10 cellular contexts compared by ENCODE assay signal in the genomic region with DNA sequence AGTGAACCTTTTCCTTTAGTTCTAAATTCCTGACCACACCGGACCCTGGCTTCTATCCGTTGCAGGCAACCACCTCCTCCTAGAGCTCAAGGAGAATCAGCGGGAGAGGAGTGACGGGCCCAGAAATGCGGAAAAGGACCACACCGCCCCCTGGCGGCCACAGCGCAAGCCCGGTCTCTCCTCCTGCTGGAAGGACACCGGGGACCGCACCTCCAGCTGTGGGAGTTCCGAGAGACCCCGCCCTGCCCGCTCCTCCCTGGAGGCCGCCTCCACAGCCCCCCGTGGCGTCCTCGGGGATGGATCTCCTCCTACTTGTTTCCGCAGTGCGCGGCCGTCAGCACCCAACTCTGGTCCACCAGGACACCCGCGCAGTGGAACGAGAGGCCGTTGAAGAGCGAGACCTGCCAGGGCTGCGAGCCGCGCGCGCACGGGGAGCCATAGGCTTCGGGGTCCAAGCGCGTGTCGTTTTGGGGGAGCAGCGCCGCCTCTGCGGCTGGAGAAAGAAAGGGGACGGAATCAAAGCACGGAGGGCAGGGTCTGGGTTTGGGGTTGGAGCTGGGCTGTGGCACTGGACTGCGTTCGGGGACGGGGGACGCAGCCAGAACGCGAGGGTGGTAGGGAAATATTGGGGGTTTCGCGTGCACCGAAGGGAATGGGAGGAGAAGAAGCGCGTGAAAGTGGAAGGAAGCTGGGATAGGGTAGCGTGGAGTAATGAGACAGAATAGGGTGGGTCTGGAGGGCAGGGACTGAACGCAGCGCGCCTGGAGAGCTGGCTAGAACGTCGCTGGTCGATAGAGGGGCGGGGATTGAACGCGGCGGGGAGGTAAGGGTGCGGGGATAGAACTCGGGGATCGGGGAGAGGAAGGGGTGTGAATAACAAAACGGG. TPM values are rescaled to one million over a fixed set of nuclear protein-coding genes. Genes with fewer than 3 reads are reported as not detected.
DNase-seq lines count a peak whose midpoint lies in the region; ATAC-seq and TF ChIP-seq lines count a peak whose summit lies in the region.
"Had no signal": no experiment of that assay in that cellular context is flagged by ENCODE, and none has a peak within 500 bp of the region (broad histone marks: within the 10 kb centered on the region; RNA-seq: fewer than 3 reads in every experiment).

No MANE protein-coding gene starts in this region.

- H3K4me1 ChIP-seq in naive thymus-derived CD4-positive, alpha-beta T cell (ENCODE audit: control insufficient read depth in 2 of 2, insufficient read depth in 2 of 2, low read length in 2 of 2): no peaks in the 10 kb centered on the region
- peaks cover 27 to 48% (median 45%) of the 10 kb centered on the region in 4 donors for H3K4me1 ChIP-seq in stomach

- peaks cover 0 to 7% (median 0%) of the 10 kb centered on the region in 5 donors for H3K36me3 Mint-ChIP-seq in naive thymus-derived CD4-positive, alpha-beta T cell

- no peak overlapping the region for H3K4me3 ChIP-seq in naive thymus-derived CD4-positive, alpha-beta T cell (ENCODE audit: low read length)
- peak overlapping the region; percentile 11 to 49 (median 32) for H3K4me3 ChIP-seq in stomach
- H3K4me3 ChIP-seq: BLaER1 had no signal

- peak; percentile 35 for ATAC-seq in esophagus mucosa
- ATAC-seq in naive thymus-derived CD4-positive, alpha-beta T cell: peak; percentile 40
- ATAC-seq in HG02938 (IDR thresholded peaks at IDR 0.05; ENCODE audit: unreplicated experiment): no peak

- TF ChIP-seq CTCF in stomach (IDR thresholded peaks at IDR 0.05): peak in 5 of 7 experiments; percentile 31 to 81 (median 66)

- peaks cover 0 to 8% of the 10 kb centered on the region in 2 donors for H3K27me3 ChIP-seq in naive thymus-derived CD4-positive, alpha-beta T cell (ENCODE audit: control insufficient read depth in 2 of 2, insufficient read depth in 2 of 2, low read length in 2 of 2)
- peaks cover 8 to 86% (median 43%) of the 10 kb centered on the region in 3 donors for H3K27me3 ChIP-seq in stomach

- H3K27ac Mint-ChIP-seq in naive thymus-derived CD4-positive, alpha-beta T cell: peak overlapping the region in 1 of 9 donors; percentile 38

- peak in 2 of 3 experiments; percentile 32 to 74 for DNase-seq in NCI-H1417 (lab: John Stamatoyannopoulos, UW)
- DNase-seq in NCI-H1417 treated with DMSO at 0.1 percent for 48 hours (lab: John Stamatoyannopoulos, UW): no peak
- DNase-seq in NCI-H146 treated with DMSO at 0.1 percent for 48 hours (lab: John Stamatoyannopoulos, UW; ENCODE audit: unreplicated experiment): peak; percentile 26
- DNase-seq in activated CD4-positive, alpha-beta T cell treated with anti-CD3 and anti-CD28 coated beads, Interleukin-2, amount 50 U/mL, for 1 hour: peak; percentile 37
- DNase-seq in naive thymus-derived CD4-positive, alpha-beta T cell: peak in 2 of 9 donors; percentile 26 to 38
- peak; percentile 77 for DNase-seq in stomach

- peaks cover 60 to 71% (median 65%) of the 10 kb centered on the region in 5 donors for H3K27me3 Mint-ChIP-seq in naive thymus-derived CD4-positive, alpha-beta T cell

- H3K36me3 ChIP-seq in naive thymus-derived CD4-positive, alpha-beta T cell (ENCODE audit: control insufficient read depth in 2 of 3, insufficient read depth in 3 of 3, low read length in 3 of 3): no peaks in the 10 kb centered on the region
- H3K36me3 ChIP-seq in stomach: no peaks in the 10 kb centered on the region
- H3K36me3 ChIP-seq: BLaER1 had no signal

- no peak for TF ChIP-seq POLR2A in stomach (IDR thresholded peaks at IDR 0.05)

- no peak for TF ChIP-seq EP300 in stomach (IDR thresholded peaks at IDR 0.05)

- peaks cover 17 to 25% (median 23%) of the 10 kb centered on the region in 7 donors for H3K4me1 Mint-ChIP-seq in naive thymus-derived CD4-positive, alpha-beta T cell

- H3K4me3 Mint-ChIP-seq in naive thymus-derived CD4-positive, alpha-beta T cell: peak overlapping the region in 6 of 10 donors; percentile 53 to 83 (median 70)

- H3K9me3 ChIP-seq in naive thymus-derived CD4-positive, alpha-beta T cell (ENCODE audit: control insufficient read depth in 2 of 3, low read length in 3 of 3): no peaks in the 10 kb centered on the region
- no peaks in the 10 kb centered on the region for H3K9me3 ChIP-seq in stomach
- H3K9me3 ChIP-seq: BLaER1 had no signal

- CTCF ChIA-PET in naive thymus-derived CD4-positive, alpha-beta T cell (lab: Charles Lee): interaction anchor here (1.0 to 1.1 kb wide), 2 partner anchors 35 to 78 kb away, joined by 3 to 4 read pairs; no protein-coding TSS in a partner anchor

- intact Hi-C loops in naive thymus-derived CD4-positive, alpha-beta T cell (cut with micrococcal nuclease): no loop called here
- intact Hi-C loops in stomach (cut with DNase I; ENCODE audit: low total_unique reads): no loop called here

- WGBS in stomach, 5 donors: 1 to 4% (median 2%) methylated on average over 51 to 68 of the region's 68 CpGs

- peaks cover 0 to 3% (median 0%) of the 10 kb centered on the region in 11 donors for H3K9me3 Mint-ChIP-seq in naive thymus-derived CD4-positive, alpha-beta T cell

- POLR2A ChIA-PET in naive thymus-derived CD4-positive, alpha-beta T cell (lab: Charles Lee): no interaction called here

- H3K27ac ChIP-seq in naive thymus-derived CD4-positive, alpha-beta T cell (ENCODE audit: low read depth, low read length): no peak overlapping the region
- no peak overlapping the region for H3K27ac ChIP-seq in stomach
- H3K27ac ChIP-seq: BLaER1 had no signal

RNA-seq across cellular contexts. Expression of a gene that starts 2.5 kb away (rescaled TPM):
- total RNA-seq in esophagus mucosa (225 TPM), stomach (1 to 10 TPM in 1 of 5 donors, not detected in 4; 1.3 TPM)
- total RNA-seq in naive thymus-derived CD4-positive, alpha-beta T cell: not detected
- not detected for polyA plus RNA-seq in naive thymus-derived CD4-positive, alpha-beta T cell
- 10 to 100 TPM in 1 of 3 donors, 1 to 10 TPM in 2; 2.1 to 62.7 (median 3.8) TPM for polyA plus RNA-seq in stomach
- total RNA-seq: glomerular endothelial cell had no signal

RNA-seq across cellular contexts. Expression of a gene that starts 9.4 kb away (rescaled TPM):
- total RNA-seq in esophagus mucosa (209 TPM), stomach (100 to 1,000 TPM in 1 of 5 donors, 10 to 100 TPM in 2, 1 to 10 TPM in 1, not detected in 1; 1.8 to 128 (median 26.0) TPM)
- total RNA-seq in naive thymus-derived CD4-positive, alpha-beta T cell: not detected
- not detected for polyA plus RNA-seq in naive thymus-derived CD4-positive, alpha-beta T cell
- 100 to 1,000 TPM in 1 of 3 donors, 10 to 100 TPM in 2; 34.1 to 152 (median 71.8) TPM for polyA plus RNA-seq in stomach
- total RNA-seq: glomerular endothelial cell had no signal

RNA-seq across cellular contexts. Expression of a gene that starts 15.6 kb away (rescaled TPM):
- total RNA-seq in esophagus mucosa (418 TPM), stomach (not detected)
- total RNA-seq in naive thymus-derived CD4-positive, alpha-beta T cell: not detected
- polyA plus RNA-seq in naive thymus-derived CD4-positive, alpha-beta T cell: not detected
- 100 to 1,000 TPM in 1 of 3 donors, not detected in 2; 116 TPM for polyA plus RNA-seq in stomach
- total RNA-seq: glomerular endothelial cell had no signal

RNA-seq across cellular contexts. Expression of a gene that starts 17.8 kb away (rescaled TPM):
- 153 TPM for total RNA-seq in esophagus mucosa
- not detected for total RNA-seq in naive thymus-derived CD4-positive, alpha-beta T cell
- not detected for polyA plus RNA-seq in naive thymus-derived CD4-positive, alpha-beta T cell
- not detected for total RNA-seq in stomach
- polyA plus RNA-seq in stomach: 10 to 100 TPM in 1 of 3 donors, 1 to 10 TPM in 1, not detected in 1; 2.0 to 26.5 TPM
- total RNA-seq: glomerular endothelial cell had no signal

RNA-seq across cellular contexts. Expression of a gene that starts 33.3 kb away (rescaled TPM):
- total RNA-seq in esophagus mucosa (146 TPM), stomach (not detected)
- not detected for total RNA-seq in naive thymus-derived CD4-positive, alpha-beta T cell
- polyA plus RNA-seq in naive thymus-derived CD4-positive, alpha-beta T cell: not detected
- 1 to 10 TPM in 1 of 3 donors, not detected in 2; 7.8 TPM for polyA plus RNA-seq in stomach
- total RNA-seq: glomerular endothelial cell had no signal

Comparison
In these comparisons a context has a peak if more than half of its experiments do, and no peak if none do; other contexts are left out.
1. RNA of a gene that starts 2.5 kb away (total RNA-seq): 225 TPM in esophagus mucosa (single experiment); not detected in naive thymus-derived CD4-positive, alpha-beta T cell and 1.3 TPM in stomach; every median in the first group is over 10 times any median in the second.
2. RNA of a gene that starts 15.6 kb away (total RNA-seq): 418 TPM in esophagus mucosa (single experiment); not detected in naive thymus-derived CD4-positive, alpha-beta T cell and not detected in stomach; every median in the first group is over 100 times any median in the second.